Comparison of ENCODE assay signal across 22 cellular contexts in the genomic region with DNA sequence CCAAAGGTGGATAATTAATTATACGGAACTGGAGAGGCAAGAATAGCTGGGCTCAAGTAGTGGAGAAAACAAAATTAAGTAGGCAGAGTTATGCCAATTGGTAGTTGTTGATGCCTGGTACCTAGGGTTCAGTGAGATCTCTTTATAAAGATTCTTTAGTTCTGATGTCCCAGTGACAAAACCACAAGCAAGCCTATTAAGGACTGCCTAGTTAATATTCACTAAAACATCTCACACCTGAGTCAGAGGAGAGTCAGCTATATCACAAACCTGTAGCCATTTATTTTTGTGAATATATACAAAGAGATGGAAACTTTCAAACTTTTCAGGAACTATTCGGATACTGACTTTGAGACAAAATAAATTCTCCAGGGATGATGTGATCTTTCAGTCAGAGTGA.
"Had no signal": no experiment of that assay in that cellular context is flagged by ENCODE, and none has a peak within 500 bp of the region (broad histone marks: within the 10 kb centered on the region; RNA-seq: fewer than 3 reads in every experiment).

No MANE protein-coding gene starts in this region.

- H3K9me3 Mint-ChIP-seq: stimulated activated naive B cell treated with anti-CD40 and anti-IgM and Interleukin-4, amounts not matched to agents 10 μg/mL and 1 μg/mL and 100 μg/mL, for 72 hours had no signal

- H3K36me3 Mint-ChIP-seq: natural killer cell treated with Interleukin-12 subunit alpha and Interleukin-12 subunit beta and Interleukin-15 and Interleukin-18, amount 100 ng/mL, for 72 hours had no signal

- DNase-seq: hippocampal formation; left ventricle myocardium inferior; mesendoderm; midbrain; mucosa of descending colon; naive thymus-derived CD4-positive, alpha-beta T cell; pancreas; posterior cingulate gyrus; psoas muscle; right lobe of liver; stimulated activated CD4-positive, alpha-beta T cell treated with anti-CD3 and anti-CD28 coated beads, Interleukin-15, amount 100 ng/mL, for 24 hours; stimulated activated CD4-positive, alpha-beta T cell treated with anti-CD3 and anti-CD28 coated beads, Interleukin-2, amount 100 ng/mL, for 24 hours; stimulated activated CD4-positive, alpha-beta T cell treated with anti-CD3 and anti-CD28 coated beads, Interleukin-4, amount 100 ng/mL, for 1 hour; stimulated activated naive B cell treated with anti-CD40 and anti-IgM and Interleukin-4, amounts not matched to agents 10 μg/mL and 1 μg/mL and 100 μg/mL, for 72 hours; stimulated activated naive CD8-positive, alpha-beta T cell treated with anti-CD3 and anti-CD28 coated beads, Interleukin-15, Interleukin-2, amounts not matched to agents 100 U/mL and 50 U/mL, for 24 hours; stomach; testis; thyroid gland; transverse colon; upper lobe of left lung had no signal

- H3K4me3 Mint-ChIP-seq: naive thymus-derived CD4-positive, alpha-beta T cell; natural killer cell treated with Interleukin-12 subunit alpha and Interleukin-12 subunit beta and Interleukin-15 and Interleukin-18, amount 100 ng/mL, for 72 hours; stimulated activated naive B cell treated with anti-CD40 and anti-IgM and Interleukin-4, amounts not matched to agents 10 μg/mL and 1 μg/mL and 100 μg/mL, for 72 hours had no signal

- ATAC-seq: mucosa of descending colon; naive thymus-derived CD4-positive, alpha-beta T cell; natural killer cell treated with Interleukin-12 subunit alpha and Interleukin-12 subunit beta and Interleukin-15 and Interleukin-18, amount 100 ng/mL, for 72 hours; pancreas; psoas muscle; right lobe of liver; stimulated activated naive B cell treated with anti-CD40 and anti-IgM and Interleukin-4, amounts not matched to agents 10 μg/mL and 1 μg/mL and 100 μg/mL, for 72 hours; stimulated activated naive CD8-positive, alpha-beta T cell treated with anti-CD3 and anti-CD28 coated beads, Interleukin-15, Interleukin-2, amounts not matched to agents 100 U/mL and 50 U/mL, for 24 hours had no signal

- H3K27me3 Mint-ChIP-seq: naive thymus-derived CD4-positive, alpha-beta T cell; natural killer cell treated with Interleukin-12 subunit alpha and Interleukin-12 subunit beta and Interleukin-15 and Interleukin-18, amount 100 ng/mL, for 72 hours; stimulated activated naive B cell treated with anti-CD40 and anti-IgM and Interleukin-4, amounts not matched to agents 10 μg/mL and 1 μg/mL and 100 μg/mL, for 72 hours had no signal

- H3K27ac Mint-ChIP-seq: naive thymus-derived CD4-positive, alpha-beta T cell; natural killer cell treated with Interleukin-12 subunit alpha and Interleukin-12 subunit beta and Interleukin-15 and Interleukin-18, amount 100 ng/mL, for 72 hours; stimulated activated naive B cell treated with anti-CD40 and anti-IgM and Interleukin-4, amounts not matched to agents 10 μg/mL and 1 μg/mL and 100 μg/mL, for 72 hours had no signal

- H3K4me1 Mint-ChIP-seq: naive thymus-derived CD4-positive, alpha-beta T cell; stimulated activated naive B cell treated with anti-CD40 and anti-IgM and Interleukin-4, amounts not matched to agents 10 μg/mL and 1 μg/mL and 100 μg/mL, for 72 hours had no signal

- FAIRE-seq: keratinocyte, pancreas had no signal
